ENCODE assay signal across 19 cellular contexts in genomic region chr12:114746297-114747074, GRCh38.
DNase-seq lines count a peak whose midpoint lies in the region; ATAC-seq and TF ChIP-seq lines count a peak whose summit lies in the region.
"Had no signal": no experiment of that assay in that cellular context is flagged by ENCODE, and none has a peak within 500 bp of the region (broad histone marks: within the 10 kb centered on the region; RNA-seq: fewer than 3 reads in every experiment).

No MANE protein-coding gene starts in this region.

- H3K4me3 Mint-ChIP-seq in activated CD4-positive, alpha-beta T cell treated with anti-CD3 and anti-CD28 coated beads, Interleukin-2, amount 10 ng/mL, durations not matched to agents 24 days and 14 days: no peak overlapping the region
- no peak overlapping the region for H3K4me3 Mint-ChIP-seq in stimulated activated effector memory CD8-positive, alpha-beta T cell treated with anti-CD3 and anti-CD28 coated beads, Interleukin-12 subunit alpha, Interleukin-12 subunit beta, amount 100 ng/mL, for 72 hours
- no peak overlapping the region for H3K4me3 Mint-ChIP-seq in activated naive CD8-positive, alpha-beta T cell treated with anti-CD3 and anti-CD28 coated beads, Interleukin-2, amount 50 U/mL, for 24 hours
- H3K4me3 Mint-ChIP-seq: neural progenitor cell; stimulated activated naive CD8-positive, alpha-beta T cell treated with anti-CD3 and anti-CD28 coated beads, Interleukin-15, amount 100 ng/mL, for 72 hours had no signal

- H3K79me2 ChIP-seq in trophoblast cell (ENCODE audit: control insufficient read depth, insufficient read depth, low read length, poor library complexity): peaks cover under 1% of the 10 kb centered on the region

- peak overlapping the region; percentile 69 for H2AK5ac ChIP-seq in trophoblast cell (ENCODE audit: low read length)

- H3K36me3 Mint-ChIP-seq in activated CD4-positive, alpha-beta T cell treated with anti-CD3 and anti-CD28 coated beads, Interleukin-2, amount 10 ng/mL, durations not matched to agents 24 days and 14 days (ENCODE audit: low read depth): no peaks in the 10 kb centered on the region
- H3K36me3 Mint-ChIP-seq in stimulated activated effector memory CD8-positive, alpha-beta T cell treated with anti-CD3 and anti-CD28 coated beads, Interleukin-12 subunit alpha, Interleukin-12 subunit beta, amount 100 ng/mL, for 72 hours: no peaks in the 10 kb centered on the region
- no peaks in the 10 kb centered on the region for H3K36me3 Mint-ChIP-seq in activated naive CD8-positive, alpha-beta T cell treated with anti-CD3 and anti-CD28 coated beads, Interleukin-2, amount 50 U/mL, for 24 hours (ENCODE audit: low read depth)
- H3K36me3 Mint-ChIP-seq: neural progenitor cell had no signal

- no peak for ATAC-seq in psoas muscle
- no peak for ATAC-seq in stimulated activated effector memory CD8-positive, alpha-beta T cell treated with anti-CD3 and anti-CD28 coated beads, Interleukin-12 subunit alpha, Interleukin-12 subunit beta, amount 100 ng/mL, for 72 hours
- no peak for ATAC-seq in activated naive CD8-positive, alpha-beta T cell treated with anti-CD3 and anti-CD28 coated beads, Interleukin-2, amount 50 U/mL, for 24 hours
- ATAC-seq: stimulated activated naive CD8-positive, alpha-beta T cell treated with anti-CD3 and anti-CD28 coated beads, Interleukin-15, amount 100 ng/mL, for 72 hours had no signal

- peak overlapping the region; percentile 48 for H3K4ac ChIP-seq in trophoblast cell (ENCODE audit: low read depth, low read length)

- no peak overlapping the region for H3K23ac ChIP-seq in trophoblast cell (ENCODE audit: low read length)

- WGBS in trophoblast cell (ENCODE audit: extremely low coverage, insufficient coverage, insufficient read length): no CpG with 5 or more reads among the region's 8 CpGs
- 67 to 71% (median 70%) methylated on average over 8 of the region's 8 CpGs for WGBS in psoas muscle, 3 donors

- no peak overlapping the region for H3K4me2 ChIP-seq in trophoblast cell (ENCODE audit: low read length)
- H3K4me2 ChIP-seq: neural progenitor cell had no signal

- H3K4me1 ChIP-seq in trophoblast cell (ENCODE audit: control insufficient read depth in 1 of 2, insufficient read depth in 2 of 2, low read length in 2 of 2) (peaks cover 18 to 30% of the 10 kb centered on the region in 2 experiments), psoas muscle (no peaks in the 10 kb centered on the region)

- H3K9me3 Mint-ChIP-seq in activated CD4-positive, alpha-beta T cell treated with anti-CD3 and anti-CD28 coated beads, Interleukin-2, amount 10 ng/mL, durations not matched to agents 24 days and 14 days: no peaks in the 10 kb centered on the region
- peaks cover 8% of the 10 kb centered on the region for H3K9me3 Mint-ChIP-seq in stimulated activated effector memory CD8-positive, alpha-beta T cell treated with anti-CD3 and anti-CD28 coated beads, Interleukin-12 subunit alpha, Interleukin-12 subunit beta, amount 100 ng/mL, for 72 hours
- H3K9me3 Mint-ChIP-seq in activated naive CD8-positive, alpha-beta T cell treated with anti-CD3 and anti-CD28 coated beads, Interleukin-2, amount 50 U/mL, for 24 hours: no peaks in the 10 kb centered on the region
- H3K9me3 Mint-ChIP-seq: neural progenitor cell; stimulated activated naive CD8-positive, alpha-beta T cell treated with anti-CD3 and anti-CD28 coated beads, Interleukin-15, amount 100 ng/mL, for 72 hours had no signal

- H3K27me3 ChIP-seq in trophoblast cell (ENCODE audit: insufficient read depth, low read length) (no peaks in the 10 kb centered on the region), psoas muscle (ENCODE audit: insufficient read depth in 3 of 3, low read length in 2 of 3) (peaks cover 0 to 5% (median 0%) of the 10 kb centered on the region in 3 donors)
- H3K27me3 ChIP-seq: neural progenitor cell had no signal

- H3K27me3 Mint-ChIP-seq in activated CD4-positive, alpha-beta T cell treated with anti-CD3 and anti-CD28 coated beads, Interleukin-2, amount 10 ng/mL, durations not matched to agents 24 days and 14 days: no peaks in the 10 kb centered on the region
- peaks cover 4% of the 10 kb centered on the region for H3K27me3 Mint-ChIP-seq in activated naive CD8-positive, alpha-beta T cell treated with anti-CD3 and anti-CD28 coated beads, Interleukin-2, amount 50 U/mL, for 24 hours

- H3K36me3 ChIP-seq in trophoblast cell (ENCODE audit: control insufficient read depth in 1 of 2, insufficient read depth in 2 of 2, low read length in 2 of 2): no peaks in the 10 kb centered on the region
- H3K36me3 ChIP-seq in psoas muscle (ENCODE audit: insufficient read depth in 1 of 2, low read depth in 1 of 2): no peaks in the 10 kb centered on the region
- H3K36me3 ChIP-seq: neural progenitor cell had no signal

- peaks cover 20% of the 10 kb centered on the region for H3K79me1 ChIP-seq in trophoblast cell (ENCODE audit: low read length)

- H4K91ac ChIP-seq in trophoblast cell (ENCODE audit: low read depth, low read length): peak overlapping the region; percentile 74

- H2BK12ac ChIP-seq in trophoblast cell (ENCODE audit: low read length): peak overlapping the region; percentile 24

- H2BK5ac ChIP-seq in trophoblast cell (ENCODE audit: low read depth, low read length, poor library complexity): peak overlapping the region; percentile 51

- H3K9me3 ChIP-seq in trophoblast cell (ENCODE audit: insufficient read depth, low read depth, low read length) (no peaks in the 10 kb centered on the region), psoas muscle (no peaks in the 10 kb centered on the region)

- peak overlapping the region; percentile 29 for H3K14ac ChIP-seq in trophoblast cell (ENCODE audit: low read length)

- peak; percentile 76 for DNase-seq in AG10803 (ENCODE audit: low read depth)
- peak; percentile 88 for DNase-seq in MV-4-11 (lab: John Stamatoyannopoulos, UW)
- DNase-seq in fibroblast of gingiva (ENCODE audit: low read depth): peak; percentile 93
- DNase-seq in trophoblast cell: peak; percentile 20 to 53
- DNase-seq in psoas muscle: no peak
- no peak for DNase-seq in activated CD4-positive, alpha-beta T cell treated with anti-CD3 and anti-CD28 coated beads, Interleukin-2, amount 10 ng/mL, durations not matched to agents 24 days and 14 days
- DNase-seq in stimulated activated effector memory CD8-positive, alpha-beta T cell treated with anti-CD3 and anti-CD28 coated beads, Interleukin-12 subunit alpha, Interleukin-12 subunit beta, amount 100 ng/mL, for 72 hours (ENCODE audit: low spot score in 2 of 2): no peak
- DNase-seq in activated naive CD8-positive, alpha-beta T cell treated with anti-CD3 and anti-CD28 coated beads, Interleukin-2, amount 50 U/mL, for 24 hours: no peak
- DNase-seq: activated CD8-positive, alpha-beta memory T cell treated with anti-CD3 and anti-CD28 coated beads for 24 hours; AML-193; caudate nucleus; effector memory CD4-positive, alpha-beta T cell; foreskin melanocyte; midbrain; NCI-H1105; stimulated activated naive CD8-positive, alpha-beta T cell treated with anti-CD3 and anti-CD28 coated beads, Interleukin-15, amount 100 ng/mL, for 72 hours; T-helper 1 cell had no signal

- H3K9ac ChIP-seq in trophoblast cell (ENCODE audit: low read length): no peak overlapping the region
- H3K9ac ChIP-seq: neural progenitor cell had no signal

- no peak overlapping the region for H2AFZ ChIP-seq in trophoblast cell (ENCODE audit: insufficient read depth, low read length, poor library complexity)
- H2AFZ ChIP-seq: neural progenitor cell had no signal

- TF ChIP-seq CTCF in AG10803 (conservative IDR thresholded peaks at IDR 0.05; ENCODE audit: low read length): no peak
- no peak for TF ChIP-seq CTCF in psoas muscle (IDR thresholded peaks at IDR 0.05)

- peak overlapping the region; percentile 33 for H4K8ac ChIP-seq in trophoblast cell (ENCODE audit: low read depth, low read length)

- no peaks in the 10 kb centered on the region for H3K4me1 Mint-ChIP-seq in activated CD4-positive, alpha-beta T cell treated with anti-CD3 and anti-CD28 coated beads, Interleukin-2, amount 10 ng/mL, durations not matched to agents 24 days and 14 days
- H3K4me1 Mint-ChIP-seq in stimulated activated effector memory CD8-positive, alpha-beta T cell treated with anti-CD3 and anti-CD28 coated beads, Interleukin-12 subunit alpha, Interleukin-12 subunit beta, amount 100 ng/mL, for 72 hours: no peaks in the 10 kb centered on the region
- no peaks in the 10 kb centered on the region for H3K4me1 Mint-ChIP-seq in activated naive CD8-positive, alpha-beta T cell treated with anti-CD3 and anti-CD28 coated beads, Interleukin-2, amount 50 U/mL, for 24 hours
- H3K4me1 Mint-ChIP-seq: stimulated activated naive CD8-positive, alpha-beta T cell treated with anti-CD3 and anti-CD28 coated beads, Interleukin-15, amount 100 ng/mL, for 72 hours had no signal

- intact Hi-C loops in psoas muscle (cut with DNase I): no loop called here
- intact Hi-C loops in activated CD4-positive, alpha-beta T cell treated with anti-CD3 and anti-CD28 coated beads, Interleukin-2, amount 10 ng/mL, durations not matched to agents 24 days and 14 days (cut with micrococcal nuclease): no loop called here

- H3K4me3 ChIP-seq in AG10803 (ENCODE audit: low read length): no peak overlapping the region
- no peak overlapping the region for H3K4me3 ChIP-seq in trophoblast cell (ENCODE audit: low read depth, low read length)
- no peak overlapping the region for H3K4me3 ChIP-seq in psoas muscle
- H3K4me3 ChIP-seq: neural progenitor cell had no signal

- peak overlapping the region; percentile 35 for H2BK120ac ChIP-seq in trophoblast cell (ENCODE audit: insufficient read depth, low read length, poor library complexity)

- peak overlapping the region; percentile 54 for H3K18ac ChIP-seq in trophoblast cell (ENCODE audit: low read length)

- no peak overlapping the region for H4K12ac ChIP-seq in trophoblast cell (ENCODE audit: low read depth, low read length)

- no peak overlapping the region for H3K27ac Mint-ChIP-seq in activated CD4-positive, alpha-beta T cell treated with anti-CD3 and anti-CD28 coated beads, Interleukin-2, amount 10 ng/mL, durations not matched to agents 24 days and 14 days
- no peak overlapping the region for H3K27ac Mint-ChIP-seq in stimulated activated effector memory CD8-positive, alpha-beta T cell treated with anti-CD3 and anti-CD28 coated beads, Interleukin-12 subunit alpha, Interleukin-12 subunit beta, amount 100 ng/mL, for 72 hours
- no peak overlapping the region for H3K27ac Mint-ChIP-seq in activated naive CD8-positive, alpha-beta T cell treated with anti-CD3 and anti-CD28 coated beads, Interleukin-2, amount 50 U/mL, for 24 hours
- H3K27ac Mint-ChIP-seq: neural progenitor cell; stimulated activated naive CD8-positive, alpha-beta T cell treated with anti-CD3 and anti-CD28 coated beads, Interleukin-15, amount 100 ng/mL, for 72 hours had no signal

- H3K27ac ChIP-seq in trophoblast cell (ENCODE audit: low read depth, low read length) (no peak overlapping the region), psoas muscle (no peak overlapping the region)
- H3K27ac ChIP-seq: HL-60, neural progenitor cell had no signal

Comparison
In these comparisons a context has a peak if more than half of its experiments do, and no peak if none do; other contexts are left out.
1. DNase-seq: peak in AG10803 (single experiment), MV-4-11 (single experiment), fibroblast of gingiva (single experiment) and trophoblast cell (2 of 2); none in psoas muscle (0 of 2), activated CD4-positive, alpha-beta T cell treated with anti-CD3 and anti-CD28 coated beads, Interleukin-2, amount 10 ng/mL, durations not matched to agents 24 days and 14 days (single experiment), stimulated activated effector memory CD8-positive, alpha-beta T cell treated with anti-CD3 and anti-CD28 coated beads, Interleukin-12 subunit alpha, Interleukin-12 subunit beta, amount 100 ng/mL, for 72 hours (0 of 2) and activated naive CD8-positive, alpha-beta T cell treated with anti-CD3 and anti-CD28 coated beads, Interleukin-2, amount 50 U/mL, for 24 hours (single experiment).